In genomic region chr5:71874521-71874920, GRCh38 we compare ENCODE assay signal across 19 cellular contexts.
A peak's percentile ranks its signal among the peaks of the same experiment; 100 is the strongest.
DNase-seq lines count a peak whose midpoint lies in the region; ATAC-seq, FAIRE-seq and TF ChIP-seq lines count a peak whose summit lies in the region.
"Had no signal": no experiment of that assay in that cellular context is flagged by ENCODE, and none has a peak within 500 bp of the region (broad histone marks: within the 10 kb centered on the region; RNA-seq: fewer than 3 reads in every experiment).

No MANE protein-coding gene starts in this region.

- H3K9me3 ChIP-seq in A549: no peaks in the 10 kb centered on the region
- H3K9me3 ChIP-seq in Loucy (ENCODE audit: insufficient read depth, low read depth, low read length): no peaks in the 10 kb centered on the region
- H3K9me3 ChIP-seq in body of pancreas: no peaks in the 10 kb centered on the region
- no peaks in the 10 kb centered on the region for H3K9me3 ChIP-seq in effector memory CD4-positive, alpha-beta T cell (ENCODE audit: control insufficient read depth, low read length)
- H3K9me3 ChIP-seq: HAP-1 had no signal

- TF ChIP-seq EP300 in A549 (IDR thresholded peaks at IDR 0.05): no peak

- peaks cover 18% of the 10 kb centered on the region for H3K4me1 Mint-ChIP-seq in osteocyte (ENCODE audit: unreplicated experiment)
- H3K4me1 Mint-ChIP-seq: B cell, IgD-negative memory B cell had no signal

- 0 out of 2 replicates have a peak overlapping the region, but pooled peaks have one; percentile 21 for H2AFZ ChIP-seq in Loucy (ENCODE audit: low read length)
- H2AFZ ChIP-seq: GM23248 had no signal

- WGBS in A549 (ENCODE audit: missing lambda C conversion rate): 47% methylated on average over 2 of the region's 2 CpGs
- 30 to 45% methylated on average over 2 of the region's 2 CpGs for WGBS in body of pancreas, 2 donors

- peaks cover 4% of the 10 kb centered on the region for H3K27me3 Mint-ChIP-seq in osteocyte (ENCODE audit: unreplicated experiment)

- peak in 1 of 2 experiments; percentile 27; a peak in 1 of 6 replicates for ATAC-seq in A549
- peak; percentile 45 for ATAC-seq in body of pancreas
- ATAC-seq in GM21717 (IDR thresholded peaks at IDR 0.05; ENCODE audit: unreplicated experiment): no peak
- no peak for ATAC-seq in left ventricle myocardium superior
- ATAC-seq: CD8-positive, alpha-beta T cell; HepG2 had no signal

- no peaks in the 10 kb centered on the region for H3K79me2 ChIP-seq in Loucy (ENCODE audit: insufficient read depth, low read length)

- H3F3A ChIP-seq in Loucy (ENCODE audit: low read depth): no peaks in the 10 kb centered on the region

- H3K4me3 ChIP-seq in A549: no peak overlapping the region
- no peak overlapping the region for H3K4me3 ChIP-seq in Loucy (ENCODE audit: low read length, poor library complexity, severe bottlenecking)
- H3K4me3 ChIP-seq in body of pancreas: no peak overlapping the region
- H3K4me3 ChIP-seq in effector memory CD4-positive, alpha-beta T cell (ENCODE audit: insufficient read depth, low read depth, low read length, poor library complexity, severe bottlenecking): no peak overlapping the region
- H3K4me3 ChIP-seq: BLaER1 treated with 17β-estradiol and CSF1 and Interleukin-3, amounts not matched to agents 10 nM and 100 nM; GM23248; HAP-1 had no signal

- peak overlapping the region; percentile 87 for H3K27ac Mint-ChIP-seq in osteocyte (ENCODE audit: unreplicated experiment)
- H3K27ac Mint-ChIP-seq: B cell; CD8-positive, alpha-beta T cell; IgD-negative memory B cell had no signal

- H3K4me1 ChIP-seq in A549: peaks cover 8% of the 10 kb centered on the region; the same call in 1 of the 3 replicates
- no peaks in the 10 kb centered on the region for H3K4me1 ChIP-seq in Loucy (ENCODE audit: insufficient read depth, low read length, poor library complexity, severe bottlenecking)
- no peaks in the 10 kb centered on the region for H3K4me1 ChIP-seq in body of pancreas
- H3K4me1 ChIP-seq in effector memory CD4-positive, alpha-beta T cell (ENCODE audit: control insufficient read depth, insufficient read depth, low read length, poor library complexity, severe bottlenecking): no peaks in the 10 kb centered on the region
- H3K4me1 ChIP-seq: HAP-1 had no signal

- TF ChIP-seq POLR2A in A549 (IDR thresholded peaks at IDR 0.05; ENCODE audit: low read length) (no peak), body of pancreas (IDR thresholded peaks at IDR 0.05) (no peak)

- H3K36me3 ChIP-seq in Loucy (ENCODE audit: insufficient read depth, low read length) (no peaks in the 10 kb centered on the region), body of pancreas (replicated peaks in 1 of 2; ENCODE audit: insufficient read depth in 1 of 2, low read depth in 2 of 2) (no peaks in the 10 kb centered on the region)
- no peaks in the 10 kb centered on the region for H3K36me3 ChIP-seq in effector memory CD4-positive, alpha-beta T cell (ENCODE audit: control insufficient read depth, insufficient read depth, low read length)
- H3K36me3 ChIP-seq: BLaER1 treated with 17β-estradiol and CSF1 and Interleukin-3, amounts not matched to agents 10 nM and 100 nM; HAP-1 had no signal

- CTCF ChIA-PET in A549 (lab: Yijun Ruan, JAX): no interaction called here

- POLR2A ChIA-PET in A549 (lab: Yijun Ruan, JAX): no interaction called here

- H3K27ac ChIP-seq in A549: peak overlapping the region; percentile 27 to 32; a peak in 2 of 6 replicates
- peak overlapping the region in 3 of 4 donors; percentile 4 to 64 (median 62) for H3K27ac ChIP-seq in body of pancreas
- H3K27ac ChIP-seq in effector memory CD4-positive, alpha-beta T cell (ENCODE audit: insufficient read depth, low read length, poor library complexity, severe bottlenecking): no peak overlapping the region
- H3K27ac ChIP-seq: GM23248 had no signal

- FAIRE-seq in A549 (lab: Jason Lieb, UNC): no peak
- FAIRE-seq: GM12892, HepG2 had no signal

- H3K9me3 Mint-ChIP-seq in osteocyte (ENCODE audit: unreplicated experiment): peaks cover 12% of the 10 kb centered on the region

- TF ChIP-seq CTCF in A549 (IDR thresholded peaks at IDR 0.05) (no peak), Loucy (conservative IDR thresholded peaks at IDR 0.05; ENCODE audit: low read length) (no peak), body of pancreas (IDR thresholded peaks at IDR 0.05) (no peak), osteocyte (IDR thresholded peaks at IDR 0.05) (no peak)

- no peaks in the 10 kb centered on the region; the same call in 1 of the 2 replicates for H3K9me2 ChIP-seq in Loucy (replicated peaks; ENCODE audit: low read depth, low read length)

- DNase-seq in A549 (ENCODE audit: low read depth in 1 of 2, low spot score in 1 of 2): no peak
- no peak for DNase-seq in body of pancreas
- DNase-seq in osteocyte (ENCODE audit: extremely low spot score, unreplicated experiment): no peak
- no peak for DNase-seq in activated gamma-delta T cell treated with Interleukin-2 at 50 U/mL for 16 hours
- no peak for DNase-seq in left ventricle myocardium superior
- no peak for DNase-seq in effector memory CD4-positive, alpha-beta T cell
- DNase-seq: 8988T; CD8-positive, alpha-beta T cell; DMS 273 treated with DMSO at 0.1 percent for 48 hours; GDM1; GM23248 had no signal

- H3K4me3 Mint-ChIP-seq in osteocyte (ENCODE audit: unreplicated experiment): no peak overlapping the region
- H3K4me3 Mint-ChIP-seq: B cell; CD8-positive, alpha-beta T cell; IgD-negative memory B cell had no signal

- no peaks in the 10 kb centered on the region for H4K20me1 ChIP-seq in Loucy (ENCODE audit: insufficient read depth, low read length, poor library complexity, severe bottlenecking)
- H4K20me1 ChIP-seq: BLaER1 treated with 17β-estradiol and CSF1 and Interleukin-3, amounts not matched to agents 10 nM and 100 nM had no signal

- no peak for TF ChIP-seq RAD21 in A549 (conservative IDR thresholded peaks at IDR 0.05 in 1 of 2, IDR thresholded peaks at IDR 0.05 in 1 of 2)

- no peaks in the 10 kb centered on the region for H3K27me3 ChIP-seq in Loucy (ENCODE audit: insufficient read depth, low read length, poor library complexity, severe bottlenecking)
- H3K27me3 ChIP-seq in body of pancreas: no peaks in the 10 kb centered on the region
- H3K27me3 ChIP-seq in effector memory CD4-positive, alpha-beta T cell (replicated peaks; ENCODE audit: control insufficient read depth, insufficient read depth, low read length, poor library complexity, severe bottlenecking): no peaks in the 10 kb centered on the region
- H3K27me3 ChIP-seq: BLaER1 treated with 17β-estradiol and CSF1 and Interleukin-3, amounts not matched to agents 10 nM and 100 nM had no signal

- no peak overlapping the region for H3K9ac ChIP-seq in Loucy (ENCODE audit: low read depth, low read length, poor library complexity, severe bottlenecking)
- H3K9ac ChIP-seq: GM23248 had no signal

- H3K36me3 Mint-ChIP-seq in osteocyte (ENCODE audit: unreplicated experiment): no peaks in the 10 kb centered on the region
- H3K36me3 Mint-ChIP-seq: CD8-positive, alpha-beta T cell; IgD-negative memory B cell had no signal

- H3K4me2 ChIP-seq in A549 (peak overlapping the region; percentile 16; the same call in 1 of the 3 replicates), Loucy (ENCODE audit: low read depth, low read length, poor library complexity, severe bottlenecking) (no peak overlapping the region)

- intact Hi-C loops in body of pancreas (cut with DNase I): no loop called here
- intact Hi-C loops in left ventricle myocardium superior (cut with micrococcal nuclease): no loop called here

TF ChIP-seq in A549, 52 proteins besides CTCF, POLR2A, EP300 and RAD21:
- no peak for TF ChIP-seq TFCP2L1 (CRISPR knock-in tag; IDR thresholded peaks at IDR 0.05)
- TF ChIP-seq TP53 (CRISPR knock-in tag; IDR thresholded peaks at IDR 0.05): no peak
- TF ChIP-seq CEBPB (IDR thresholded peaks at IDR 0.05): no peak
- TF ChIP-seq POLR2AphosphoS2 (conservative IDR thresholded peaks at IDR 0.05; ENCODE audit: low read length): no peak
- no peak for TF ChIP-seq HOXB13 (CRISPR knock-in tag; IDR thresholded peaks at IDR 0.05; ENCODE audit: low read depth)
- TF ChIP-seq HOXB5 (CRISPR knock-in tag; IDR thresholded peaks at IDR 0.05): no peak
- no peak for TF ChIP-seq ZC3H11A (IDR thresholded peaks at IDR 0.05)
- TF ChIP-seq USF2 (IDR thresholded peaks at IDR 0.05): no peak
- TF ChIP-seq BCL3 (IDR thresholded peaks at IDR 0.05): no peak
- TF ChIP-seq EHF (CRISPR knock-in tag; IDR thresholded peaks at IDR 0.05): no peak
- no peak for TF ChIP-seq JUN (IDR thresholded peaks at IDR 0.05)
- TF ChIP-seq E2F6 (IDR thresholded peaks at IDR 0.05; ENCODE audit: borderline replicate concordance, low read depth): no peak
